1 cellular context compared by ENCODE assay signal in the genomic region with DNA sequence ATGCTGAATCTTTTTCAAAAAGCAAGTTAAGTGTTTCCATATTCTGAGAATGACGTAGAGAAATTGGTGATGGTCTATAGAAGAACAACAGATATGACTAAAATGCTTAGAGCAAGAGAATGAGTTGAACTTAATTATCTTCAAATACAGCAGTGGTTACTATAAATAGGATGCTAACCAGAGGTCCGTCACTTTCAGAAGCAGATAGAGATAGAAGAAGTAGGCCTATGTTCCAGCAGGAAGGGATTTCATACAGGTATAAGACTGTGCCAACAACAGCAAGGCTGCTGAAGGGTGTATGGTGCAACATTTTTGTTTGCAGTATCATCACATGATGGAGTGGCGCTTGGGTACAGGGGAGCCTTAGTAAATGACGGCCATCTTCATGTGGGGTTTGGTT.
TF ChIP-seq lines count a peak whose summit lies in the region.

No MANE protein-coding gene starts in this region.

TF ChIP-seq in K562, 482 proteins besides CTCF, POLR2A, EP300 and RAD21 (continued from another document):
- TF ChIP-seq, protein P1, sequence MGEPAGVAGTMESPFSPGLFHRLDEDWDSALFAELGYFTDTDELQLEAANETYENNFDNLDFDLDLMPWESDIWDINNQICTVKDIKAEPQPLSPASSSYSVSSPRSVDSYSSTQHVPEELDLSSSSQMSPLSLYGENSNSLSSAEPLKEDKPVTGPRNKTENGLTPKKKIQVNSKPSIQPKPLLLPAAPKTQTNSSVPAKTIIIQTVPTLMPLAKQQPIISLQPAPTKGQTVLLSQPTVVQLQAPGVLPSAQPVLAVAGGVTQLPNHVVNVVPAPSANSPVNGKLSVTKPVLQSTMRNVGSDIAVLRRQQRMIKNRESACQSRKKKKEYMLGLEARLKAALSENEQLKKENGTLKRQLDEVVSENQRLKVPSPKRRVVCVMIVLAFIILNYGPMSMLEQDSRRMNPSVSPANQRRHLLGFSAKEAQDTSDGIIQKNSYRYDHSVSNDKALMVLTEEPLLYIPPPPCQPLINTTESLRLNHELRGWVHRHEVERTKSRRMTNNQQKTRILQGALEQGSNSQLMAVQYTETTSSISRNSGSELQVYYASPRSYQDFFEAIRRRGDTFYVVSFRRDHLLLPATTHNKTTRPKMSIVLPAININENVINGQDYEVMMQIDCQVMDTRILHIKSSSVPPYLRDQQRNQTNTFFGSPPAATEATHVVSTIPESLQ (CRISPR knock-in tag; IDR thresholded peaks at IDR 0.05), result no peak
- TF ChIP-seq GTF2F1 (IDR thresholded peaks at IDR 0.05; ENCODE audit: low read depth, low read length), result no peak
- no peak for TF ChIP-seq TFE3 (CRISPR knock-in tag; IDR thresholded peaks at IDR 0.05)
- TF ChIP-seq MECOM (CRISPR knock-in tag; IDR thresholded peaks at IDR 0.05), result no peak
- TF ChIP-seq ZNF507 (tag; conservative IDR thresholded peaks at IDR 0.05), result no peak
TF ChIP-seq in K562: peak in this region for 3.
